8 cellular contexts compared by ENCODE assay signal in genomic region chr3:127035672-127036071, GRCh38. TPM values are rescaled to one million over a fixed set of nuclear protein-coding genes. Genes with fewer than 3 reads are reported as not detected.
DNase-seq lines count a peak whose midpoint lies in the region; ATAC-seq, FAIRE-seq and TF ChIP-seq lines count a peak whose summit lies in the region.
"Had no signal": no experiment of that assay in that cellular context is flagged by ENCODE, and none has a peak within 500 bp of the region (broad histone marks: within the 10 kb centered on the region; RNA-seq: fewer than 3 reads in every experiment).

No MANE protein-coding gene starts in this region.

- H3K9me3 ChIP-seq in kidney (ENCODE audit: control insufficient read depth in 1 of 2, low read length in 2 of 2), result no peaks in the 10 kb centered on the region
- H3K9me3 ChIP-seq in tibial artery, result no peaks in the 10 kb centered on the region

- peaks cover 8 to 11% of the 10 kb centered on the region in 2 donors for H3K4me1 ChIP-seq in kidney (ENCODE audit: control insufficient read depth in 1 of 2, insufficient read depth in 1 of 2, low read depth in 1 of 2, low read length in 2 of 2)
- peaks cover 0 to 7% (median 0%) of the 10 kb centered on the region in 4 donors for H3K4me1 ChIP-seq in tibial artery

- H3K4me3 ChIP-seq in kidney (ENCODE audit: low read length in 2 of 2), result no peak overlapping the region
- no peak overlapping the region for H3K4me3 ChIP-seq in tibial artery

- H3K27ac ChIP-seq in kidney (ENCODE audit: low read depth in 2 of 2, low read length in 2 of 2) (peak overlapping the region in 1 of 2 donors; percentile 43), tibial artery (peak overlapping the region in 1 of 2 donors; percentile 39)

- ATAC-seq in HG02840 (IDR thresholded peaks at IDR 0.05; ENCODE audit: low FRiP score, unreplicated experiment), result no peak

- H3K27me3 ChIP-seq in tibial artery, result no peaks in the 10 kb centered on the region

- H3K9ac ChIP-seq in kidney (ENCODE audit: low read length in 2 of 2), result no peak overlapping the region

- peak; percentile 63 for DNase-seq in HT-29 (ENCODE audit: low spot score)
- DNase-seq in astrocyte of the hippocampus (ENCODE audit: low read depth, low spot score), result peak; percentile 84
- peak; percentile 96 for DNase-seq in kidney
- DNase-seq in tibial artery, result peak; percentile 52 to 86
- DNase-seq in NCI-H1436 treated with DMSO at 0.1 percent for 48 hours (lab: John Stamatoyannopoulos, UW), result no peak
- DNase-seq in globus pallidus (ENCODE audit: low spot score), result no peak

- intact Hi-C loops in kidney (cut with DNase I) (no loop called here), tibial artery (cut with DNase I; ENCODE audit: low total_unique reads) (no loop called here)

- H3K36me3 ChIP-seq in kidney (ENCODE audit: control insufficient read depth in 1 of 2, insufficient read depth in 2 of 2, low read length in 2 of 2) (no peaks in the 10 kb centered on the region), tibial artery (peaks cover 20 to 44% (median 40%) of the 10 kb centered on the region in 3 donors)

- FAIRE-seq in kidney (lab: Jason Lieb, UNC), result no peak
- FAIRE-seq: RCC 7860 had no signal

- TF ChIP-seq CTCF in kidney (IDR thresholded peaks at IDR 0.05; ENCODE audit: borderline replicate concordance, extremely low read depth, insufficient read depth) (no peak), tibial artery (IDR thresholded peaks at IDR 0.05) (no peak)

RNA-seq across cellular contexts. Expression of gene PLXNA1, which starts 52.8 kb away (rescaled TPM):
- total RNA-seq in HT-29 (2014; rRNA removed; shearing (Covaris generic)), result 92.8 and 103 TPM in 2 replicates
- total RNA-seq in kidney, result 29.0 TPM
- 5.3 TPM for polyA plus RNA-seq in kidney (ENCODE audit: insufficient read depth, low read depth, low replicate concordance)

Comparison
In these comparisons a context has a peak if more than half of its experiments do, and no peak if none do; other contexts are left out.
1. DNase-seq: peak in HT-29 (single experiment), astrocyte of the hippocampus (single experiment), kidney (single experiment) and tibial artery (2 of 2); none in NCI-H1436 treated with DMSO at 0.1 percent for 48 hours (single experiment) and globus pallidus (single experiment).